ENCODE assay signal across 19 cellular contexts in the genomic region with DNA sequence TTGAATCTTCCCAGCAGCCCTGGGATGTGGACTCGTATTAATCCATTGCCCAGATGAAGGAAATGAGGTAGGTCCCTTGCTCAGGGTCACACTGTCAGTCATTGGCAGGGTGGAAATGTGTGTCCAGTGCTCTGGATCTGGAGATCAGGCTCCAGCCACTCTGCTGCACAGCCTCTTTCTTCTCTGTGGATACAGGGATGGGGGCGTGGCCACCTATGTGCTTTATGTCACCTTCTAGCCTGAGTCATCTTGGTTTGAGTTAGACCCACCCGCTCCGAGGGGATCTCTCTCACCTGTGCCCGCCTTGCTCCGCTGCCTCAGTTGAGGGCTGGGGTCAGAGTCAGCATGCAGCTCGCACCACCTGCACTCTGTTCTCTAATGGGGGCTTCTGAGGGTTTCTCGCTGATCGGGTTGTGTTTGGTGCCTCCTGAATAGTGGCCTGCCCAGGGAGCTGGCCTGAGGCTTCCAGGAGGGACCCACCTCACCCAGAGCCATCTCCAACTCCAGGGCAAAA.
"Had no signal": no experiment of that assay in that cellular context is flagged by ENCODE, and none has a peak within 500 bp of the region (broad histone marks: within the 10 kb centered on the region; RNA-seq: fewer than 3 reads in every experiment).

No MANE protein-coding gene starts in this region.

- H3K27me3 ChIP-seq: dorsolateral prefrontal cortex, heart right ventricle, pancreas, sigmoid colon, tibial nerve had no signal

- H3K4me1 ChIP-seq: pancreas had no signal

- FAIRE-seq: colon, pancreas, TTC549, urothelium cell line had no signal

- H3K4me3 ChIP-seq: heart right ventricle, pancreas, sigmoid colon, tibial nerve had no signal

- H3K27me3 Mint-ChIP-seq: activated naive CD8-positive, alpha-beta T cell; memory B cell; naive thymus-derived CD8-positive, alpha-beta T cell; stimulated activated naive B cell treated with anti-CD40 and anti-IgM and Interleukin-4, amounts not matched to agents 10 μg/mL and 1 μg/mL and 100 μg/mL, for 72 hours had no signal

- ATAC-seq: naive thymus-derived CD8-positive, alpha-beta T cell; pancreas; stimulated activated naive B cell treated with anti-CD40 and anti-IgM and Interleukin-4, amounts not matched to agents 10 μg/mL and 1 μg/mL and 100 μg/mL, for 72 hours had no signal

- H3K4me3 Mint-ChIP-seq: activated naive CD8-positive, alpha-beta T cell; memory B cell; naive thymus-derived CD8-positive, alpha-beta T cell; stimulated activated naive B cell treated with anti-CD40 and anti-IgM and Interleukin-4, amounts not matched to agents 10 μg/mL and 1 μg/mL and 100 μg/mL, for 72 hours; T-helper 2 cell treated with Interferon-gamma antibody and Interleukin-4, amounts not matched to agents 5 μg/mL and 100 μg/mL, for 36 hours had no signal

- H3K27ac Mint-ChIP-seq: activated naive CD8-positive, alpha-beta T cell; memory B cell; naive thymus-derived CD8-positive, alpha-beta T cell; stimulated activated naive B cell treated with anti-CD40 and anti-IgM and Interleukin-4, amounts not matched to agents 10 μg/mL and 1 μg/mL and 100 μg/mL, for 72 hours; T-helper 2 cell treated with Interferon-gamma antibody and Interleukin-4, amounts not matched to agents 5 μg/mL and 100 μg/mL, for 36 hours had no signal

- H3K9me3 ChIP-seq: heart right ventricle, pancreas, sigmoid colon, tibial nerve had no signal

- DNase-seq: activated CD4-positive, alpha-beta T cell treated with anti-CD3 and anti-CD28 coated beads, Interleukin-2, amount 50 U/mL, for 4 hours; activated gamma-delta T cell; caudate nucleus; foreskin melanocyte; heart right ventricle; naive thymus-derived CD8-positive, alpha-beta T cell; pancreas; sigmoid colon; stimulated activated naive B cell treated with anti-CD40 and anti-IgM and Interleukin-4, amounts not matched to agents 10 μg/mL and 1 μg/mL and 100 μg/mL, for 72 hours; substantia nigra had no signal

- H3K9me3 Mint-ChIP-seq: memory B cell; naive thymus-derived CD8-positive, alpha-beta T cell; stimulated activated naive B cell treated with anti-CD40 and anti-IgM and Interleukin-4, amounts not matched to agents 10 μg/mL and 1 μg/mL and 100 μg/mL, for 72 hours; T-helper 2 cell treated with Interferon-gamma antibody and Interleukin-4, amounts not matched to agents 5 μg/mL and 100 μg/mL, for 36 hours had no signal

- H3K27ac ChIP-seq: epithelial cell of prostate, pancreas had no signal

- H3K36me3 Mint-ChIP-seq: activated naive CD8-positive, alpha-beta T cell had no signal
